ENCODE assay signal across 1 cellular context in genomic region chr2:120857931-120858330, GRCh38.
TF ChIP-seq lines count a peak whose summit lies in the region.

No MANE protein-coding gene starts in this region.

TF ChIP-seq in GM23338, 12 proteins besides CTCF, POLR2A, EP300 and RAD21 (continued from another document):
- TF ChIP-seq REST (IDR thresholded peaks at IDR 0.05; ENCODE audit: unreplicated experiment) (no peak), STAT1 (IDR thresholded peaks at IDR 0.05; ENCODE audit: unreplicated experiment) (no peak), JUNB (IDR thresholded peaks at IDR 0.05; ENCODE audit: unreplicated experiment) (no peak), EZH2 (IDR thresholded peaks at IDR 0.05; ENCODE audit: low read depth, unreplicated experiment) (no peak), NANOG (IDR thresholded peaks at IDR 0.05; ENCODE audit: borderline replicate concordance) (no peak)
